In genomic region chr13:109783815-109784589, GRCh38 we compare ENCODE assay signal across 8 cellular contexts. TPM values are rescaled to one million over a fixed set of nuclear protein-coding genes. Genes with fewer than 3 reads are reported as not detected.
DNase-seq lines count a peak whose midpoint lies in the region; ATAC-seq and TF ChIP-seq lines count a peak whose summit lies in the region.

No MANE protein-coding gene starts in this region.

- H3K36me3 ChIP-seq in SJSA1: peaks cover 66% of the 10 kb centered on the region
- H3K36me3 ChIP-seq in prostate gland: peaks cover 9 to 22% of the 10 kb centered on the region in 2 donors

- peaks cover 28 to 32% of the 10 kb centered on the region in 2 donors for H3K36me3 Mint-ChIP-seq in CD14-positive monocyte

- 67% methylated on average over 76 of the region's 81 CpGs for WGBS in prostate gland

- H3K9me3 Mint-ChIP-seq in CD14-positive monocyte: peaks cover 0 to 7% (median 3%) of the 10 kb centered on the region in 7 donors

- TF ChIP-seq CTCF in CD14-positive monocyte (IDR thresholded peaks at IDR 0.05): no peak
- TF ChIP-seq CTCF in fibroblast of mammary gland (conservative IDR thresholded peaks at IDR 0.05; ENCODE audit: control insufficient read depth, insufficient read depth, low read depth, low read length): no peak
- no peak for TF ChIP-seq CTCF in prostate gland (IDR thresholded peaks at IDR 0.05)

- peak overlapping the region; percentile 43 to 48 for H3K4me3 Mint-ChIP-seq in CD14-positive monocyte

- H3K4me3 ChIP-seq in SJSA1 (peak overlapping the region; percentile 85), fibroblast of mammary gland (ENCODE audit: control insufficient read depth, low read depth, low read length) (peak overlapping the region; percentile 44), prostate gland (peak overlapping the region; percentile 70 to 96)

- peaks cover 27% of the 10 kb centered on the region for H3K9me3 ChIP-seq in SJSA1 (replicated peaks)
- no peaks in the 10 kb centered on the region for H3K9me3 ChIP-seq in prostate gland

- H3K4me1 Mint-ChIP-seq in CD14-positive monocyte: peaks cover 43% of the 10 kb centered on the region

- DNase-seq in CD14-positive monocyte (ENCODE audit: low spot score): no peak
- DNase-seq in SJSA1 (ENCODE audit: low read depth in 1 of 2, low spot score in 2 of 2): peak in 1 of 2 experiments; percentile 86
- no peak for DNase-seq in fibroblast of mammary gland (ENCODE audit: low read depth)
- DNase-seq in prostate gland (ENCODE audit: low spot score): no peak
- no peak for DNase-seq in GOT3 (lab: John Stamatoyannopoulos, UW)
- no peak for DNase-seq in NCI-H146 treated with DMSO at 0.1 percent for 48 hours (lab: John Stamatoyannopoulos, UW; ENCODE audit: unreplicated experiment)
- DNase-seq in NCI-H1417 (lab: John Stamatoyannopoulos, UW): no peak

- H3K27me3 ChIP-seq in SJSA1 (replicated peaks): peaks cover 24% of the 10 kb centered on the region
- no peaks in the 10 kb centered on the region for H3K27me3 ChIP-seq in prostate gland (replicated peaks; ENCODE audit: insufficient read depth)

- TF ChIP-seq POLR2A in prostate gland (IDR thresholded peaks at IDR 0.05): no peak

- H3K27ac ChIP-seq in SJSA1: no peak overlapping the region
- peak overlapping the region; percentile 78 to 79 for H3K27ac ChIP-seq in prostate gland

- ATAC-seq in activated CD4-positive, CD25-positive, alpha-beta regulatory T cell treated with anti-CD3 and anti-CD28 coated beads, Interleukin-2, amount 50 U/mL, for 24 hours: no peak

- intact Hi-C loops in CD14-positive monocyte (cut with micrococcal nuclease) (loop anchor here (5.0 to 10.0 kb wide), 4 partner anchors 62 to 619 kb away; no protein-coding TSS in a partner anchor), prostate gland (cut with DNase I) (loop anchor here (2.0 to 10.0 kb wide), 5 partner anchors 241 to 822 kb away; no protein-coding TSS in a partner anchor)

- H3K27me3 Mint-ChIP-seq in CD14-positive monocyte (ENCODE audit: low read depth in 3 of 3): no peaks in the 10 kb centered on the region

- no peak overlapping the region for H3K27ac Mint-ChIP-seq in CD14-positive monocyte

- H3K4me1 ChIP-seq in SJSA1 (replicated peaks) (peaks cover 52% of the 10 kb centered on the region), prostate gland (replicated peaks) (peaks cover 9% of the 10 kb centered on the region)

RNA-seq across cellular contexts. Expression of gene IRS2, which starts 2.4 kb away (rescaled TPM):
- polyA plus RNA-seq in CD14-positive monocyte: 1 to 10 TPM; 2.4 to 3.5 TPM
- total RNA-seq in SJSA1 (2014; rRNA removed; shearing (Covaris generic)): 6.0 and 8.1 TPM in 2 replicates
- 10 to 100 TPM; 43.5 to 54.8 TPM for total RNA-seq in prostate gland
